ENCODE assay signal across 8 cellular contexts in genomic region chr20:5205348-5206210, GRCh38.
DNase-seq lines count a peak whose midpoint lies in the region; ATAC-seq and TF ChIP-seq lines count a peak whose summit lies in the region.

No MANE protein-coding gene starts in this region.

- H3K4me3 ChIP-seq in AG10803 (ENCODE audit: low read length): no peak overlapping the region

- peak; percentile 97 for TF ChIP-seq CTCF in AG10803 (conservative IDR thresholded peaks at IDR 0.05; ENCODE audit: low read length)

- peak; percentile 77 for ATAC-seq in GM18870 (IDR thresholded peaks at IDR 0.05; ENCODE audit: unreplicated experiment)
- ATAC-seq in HG03175 (IDR thresholded peaks at IDR 0.05; ENCODE audit: unreplicated experiment): peak; percentile 97
- peak; percentile 89 for ATAC-seq in left lobe of liver

- DNase-seq in AG10803 (ENCODE audit: low read depth) (peak; percentile 73), NCI-H345 treated with DMSO at 0.1 percent for 48 hours (lab: John Stamatoyannopoulos, UW; ENCODE audit: unreplicated experiment) (peak; percentile 64), cerebellum (ENCODE audit: low spot score) (peak; percentile 79), left lobe of liver (ENCODE audit: low spot score) (peak; percentile 84)
- peak; percentile 40 for DNase-seq in activated CD4-positive, alpha-beta T cell treated with anti-CD3 and anti-CD28 coated beads for 1 hour
- peak; percentile 54 to 60 for DNase-seq in stimulated activated CD4-positive, alpha-beta T cell treated with anti-CD3 and anti-CD28 coated beads, Interleukin-4, amount 100 ng/mL, for 4 hours
